ENCODE assay signal across 8 cellular contexts in genomic region chr2:30234180-30234971, GRCh38. TPM values are rescaled to one million over a fixed set of nuclear protein-coding genes. Genes with fewer than 3 reads are reported as not detected.
DNase-seq lines count a peak whose midpoint lies in the region; ATAC-seq, FAIRE-seq and TF ChIP-seq lines count a peak whose summit lies in the region.

No MANE protein-coding gene starts in this region.

- TF ChIP-seq CTCF in kidney epithelial cell (IDR thresholded peaks at IDR 0.05; ENCODE audit: insufficient read depth, low read length, poor library complexity, severe bottlenecking) (no peak), D721Med (IDR thresholded peaks at IDR 0.05; ENCODE audit: insufficient read depth, missing control alignments) (no peak)

- peak; percentile 59 to 61 for DNase-seq in stimulated activated CD4-positive, alpha-beta T cell treated with anti-CD3 and anti-CD28 coated beads, Interleukin-2, amount 100 ng/mL, for 24 hours
- DNase-seq in stimulated activated CD4-positive, alpha-beta T cell treated with anti-CD3 and anti-CD28 coated beads, Interleukin-12 subunit alpha, Interleukin-12 subunit beta, amount 100 ng/mL, for 4 hours, result no peak
- peak; percentile 30 for DNase-seq in activated naive CD4-positive, alpha-beta T cell treated with anti-CD3 and anti-CD28 coated beads, Interleukin-2, amount 50 U/mL, for 16 hours
- DNase-seq in kidney epithelial cell (ENCODE audit: low read depth) (peak; percentile 95), stromal cell of bone marrow (ENCODE audit: low read depth) (peak; percentile 72), D721Med (ENCODE audit: insufficient read length, low spot score) (no peak)

- no peak for FAIRE-seq in D721Med (lab: Jason Lieb, UNC)

- peaks cover 5% of the 10 kb centered on the region for H3K36me3 ChIP-seq in kidney epithelial cell (ENCODE audit: control insufficient read depth, insufficient read depth, low read length)

- no peak for ATAC-seq in HG03571 (IDR thresholded peaks at IDR 0.05; ENCODE audit: unreplicated experiment)
- no peak for ATAC-seq in HG03139 (IDR thresholded peaks at IDR 0.05; ENCODE audit: unreplicated experiment)

- no peaks in the 10 kb centered on the region for H3K27me3 ChIP-seq in kidney epithelial cell (ENCODE audit: control insufficient read depth, insufficient read depth, low read length)

- no peak overlapping the region for H3K4me3 ChIP-seq in kidney epithelial cell (ENCODE audit: low read depth, low read length)

RNA-seq across cellular contexts. Expression of gene LBH, which starts 3.0 kb away (rescaled TPM):
- total RNA-seq in kidney epithelial cell, result 57.0 and 83.7 TPM in 2 replicates

Comparison
In these comparisons a context has a peak if more than half of its experiments do, and no peak if none do; other contexts are left out.
1. DNase-seq: peak in stimulated activated CD4-positive, alpha-beta T cell treated with anti-CD3 and anti-CD28 coated beads, Interleukin-2, amount 100 ng/mL, for 24 hours (2 of 2), activated naive CD4-positive, alpha-beta T cell treated with anti-CD3 and anti-CD28 coated beads, Interleukin-2, amount 50 U/mL, for 16 hours (single experiment), kidney epithelial cell (single experiment) and stromal cell of bone marrow (single experiment); none in stimulated activated CD4-positive, alpha-beta T cell treated with anti-CD3 and anti-CD28 coated beads, Interleukin-12 subunit alpha, Interleukin-12 subunit beta, amount 100 ng/mL, for 4 hours (single experiment) and D721Med (single experiment).